29 cellular contexts compared by ENCODE assay signal in the genomic region with DNA sequence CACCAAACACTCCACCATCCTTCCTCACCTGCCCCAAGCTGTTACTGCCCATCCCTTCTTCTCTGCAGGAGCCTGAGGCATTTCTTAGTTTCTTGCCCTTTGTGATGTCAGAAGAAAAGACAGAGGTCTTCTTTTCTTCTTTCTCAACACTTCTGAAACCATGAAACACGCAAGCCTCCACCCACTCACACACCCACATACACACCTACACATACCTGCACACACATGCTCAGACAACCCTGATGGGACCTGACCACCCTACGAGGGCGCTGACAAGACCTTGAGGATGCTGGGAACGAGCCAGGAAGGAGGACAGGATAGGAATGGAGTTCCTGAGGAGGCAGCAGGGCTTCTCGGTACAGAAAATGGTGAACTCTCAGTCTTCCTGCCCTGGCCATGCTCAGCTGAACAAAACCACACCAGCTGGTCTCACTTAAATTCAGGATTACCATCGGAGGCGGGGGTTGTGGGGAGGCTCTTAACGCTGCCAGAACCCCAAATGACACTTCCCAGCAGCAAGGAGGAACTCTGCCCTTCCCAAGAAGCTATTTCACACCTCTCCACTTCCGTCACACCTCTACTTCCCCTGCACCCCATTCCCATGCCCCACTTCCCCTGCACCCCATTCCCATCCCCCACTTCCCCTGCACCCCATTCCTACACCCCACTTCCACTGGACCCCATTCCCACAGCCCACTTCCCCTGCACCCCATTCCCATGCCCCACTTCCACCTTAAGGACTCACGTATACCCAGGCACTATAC. TPM values are rescaled to one million over a fixed set of nuclear protein-coding genes. Genes with fewer than 3 reads are reported as not detected.
DNase-seq lines count a peak whose midpoint lies in the region; ATAC-seq and FAIRE-seq lines count a peak whose summit lies in the region.
"Had no signal": no experiment of that assay in that cellular context is flagged by ENCODE, and none has a peak within 500 bp of the region (broad histone marks: within the 10 kb centered on the region; RNA-seq: fewer than 3 reads in every experiment).

No MANE protein-coding gene starts in this region.

- peaks cover 2% of the 10 kb centered on the region for H3K36me3 Mint-ChIP-seq in activated naive CD4-positive, alpha-beta T cell treated with anti-CD3 and anti-CD28 coated beads, Interleukin-2, amount 50 U/mL, for 24 hours
- peaks cover 4 to 7% of the 10 kb centered on the region in 2 donors for H3K36me3 Mint-ChIP-seq in activated naive CD4-positive, alpha-beta T cell treated with anti-CD3 and anti-CD28 coated beads, Interleukin-2, amount 50 U/mL, for 72 hours
- no peaks in the 10 kb centered on the region for H3K36me3 Mint-ChIP-seq in dendritic cell treated with granulocyte-macrophage colony-stimulating factor and Interleukin-4, amounts not matched to agents 40 ng/mL and 50 ng/mL, for 4 days (ENCODE audit: low read depth)

- intact Hi-C loops in dendritic cell treated with granulocyte-macrophage colony-stimulating factor and Interleukin-4, amounts not matched to agents 40 ng/mL and 50 ng/mL, for 4 days (cut with micrococcal nuclease), result no loop called here

- no peak for DNase-seq in activated naive CD4-positive, alpha-beta T cell treated with anti-CD3 and anti-CD28 coated beads, Interleukin-2, amount 50 U/mL, for 72 hours (ENCODE audit: low spot score in 2 of 2)
- DNase-seq in GM18507 (ENCODE audit: extremely low spot score, insufficient read length, low read depth) (peak; percentile 26), amniotic stem cell (lab: John Stamatoyannopoulos, UW) (no peak), H4 (ENCODE audit: low spot score) (no peak), KBM-7 (no peak), SW480 (ENCODE audit: low spot score) (no peak)
- DNase-seq: activated CD4-positive, CD25-positive, alpha-beta regulatory T cell; activated CD8-positive, alpha-beta memory T cell treated with anti-CD3 and anti-CD28 coated beads, Interleukin-2, amount 50 U/mL, for 4 hours; caudate nucleus; DMS 273 treated with DMSO at 0.1 percent for 48 hours; effector memory CD4-positive, alpha-beta T cell; hypothalamus; IMR-90; left colon; mammary epithelial cell; NCI-H1092; NCI-H187; NCI-H2171 treated with DMSO at 0.1 percent for 48 hours; NCI-H510A; NK-92 treated with Interleukin-12 subunit alpha and Interleukin-12 subunit beta, amount 100 ng/mL, for 24 hours; PC-3; stimulated activated naive CD4-positive, alpha-beta T cell had no signal

- no peak overlapping the region for H3K4me3 Mint-ChIP-seq in activated naive CD4-positive, alpha-beta T cell treated with anti-CD3 and anti-CD28 coated beads, Interleukin-2, amount 50 U/mL, for 24 hours
- no peak overlapping the region for H3K4me3 Mint-ChIP-seq in dendritic cell treated with granulocyte-macrophage colony-stimulating factor and Interleukin-4, amounts not matched to agents 40 ng/mL and 50 ng/mL, for 4 days
- H3K4me3 Mint-ChIP-seq: activated naive CD8-positive, alpha-beta T cell; natural killer cell treated with Interleukin-12 subunit alpha and Interleukin-12 subunit beta and Interleukin-15 and Interleukin-18, amount 100 ng/mL, for 72 hours; T-helper 1 cell treated with Interleukin-12 subunit alpha and Interleukin-12 subunit beta and Interleukin-4 antibody, amounts not matched to agents 30 μg/mL and 1 μg/mL, for 36 hours had no signal

- H3K27ac Mint-ChIP-seq in activated naive CD4-positive, alpha-beta T cell treated with anti-CD3 and anti-CD28 coated beads, Interleukin-2, amount 50 U/mL, for 24 hours, result peak overlapping the region; percentile 68
- H3K27ac Mint-ChIP-seq in activated naive CD4-positive, alpha-beta T cell treated with anti-CD3 and anti-CD28 coated beads, Interleukin-2, amount 50 U/mL, for 72 hours, result no peak overlapping the region
- H3K27ac Mint-ChIP-seq in dendritic cell treated with granulocyte-macrophage colony-stimulating factor and Interleukin-4, amounts not matched to agents 40 ng/mL and 50 ng/mL, for 4 days, result peak overlapping the region; percentile 44
- H3K27ac Mint-ChIP-seq: activated naive CD8-positive, alpha-beta T cell; T-helper 1 cell treated with Interleukin-12 subunit alpha and Interleukin-12 subunit beta and Interleukin-4 antibody, amounts not matched to agents 30 μg/mL and 1 μg/mL, for 36 hours had no signal

- in situ Hi-C loops in KBM-7 (cut with MboI; ENCODE audit: low pct_unique_long_range_greater_than_20kb, low sequenced_read_pairs), result no loop called here

- ATAC-seq in activated naive CD4-positive, alpha-beta T cell treated with anti-CD3 and anti-CD28 coated beads, Interleukin-2, amount 50 U/mL, for 72 hours, result no peak
- ATAC-seq: A549, left colon, PC-3 had no signal

- FAIRE-seq in GM18507 (lab: Jason Lieb, UNC), result peak; percentile 64
- FAIRE-seq: A549 had no signal

- H3K27me3 Mint-ChIP-seq in activated naive CD4-positive, alpha-beta T cell treated with anti-CD3 and anti-CD28 coated beads, Interleukin-2, amount 50 U/mL, for 24 hours, result peaks cover 3% of the 10 kb centered on the region
- peaks cover 30% of the 10 kb centered on the region for H3K27me3 Mint-ChIP-seq in dendritic cell treated with granulocyte-macrophage colony-stimulating factor and Interleukin-4, amounts not matched to agents 40 ng/mL and 50 ng/mL, for 4 days

- peaks cover 4% of the 10 kb centered on the region for H3K4me1 Mint-ChIP-seq in activated naive CD4-positive, alpha-beta T cell treated with anti-CD3 and anti-CD28 coated beads, Interleukin-2, amount 50 U/mL, for 24 hours
- H3K4me1 Mint-ChIP-seq in dendritic cell treated with granulocyte-macrophage colony-stimulating factor and Interleukin-4, amounts not matched to agents 40 ng/mL and 50 ng/mL, for 4 days (ENCODE audit: low read depth), result peaks cover 13% of the 10 kb centered on the region

- peaks cover 7% of the 10 kb centered on the region for H3K9me3 Mint-ChIP-seq in activated naive CD4-positive, alpha-beta T cell treated with anti-CD3 and anti-CD28 coated beads, Interleukin-2, amount 50 U/mL, for 24 hours
- peaks cover 11 to 17% of the 10 kb centered on the region in 2 donors for H3K9me3 Mint-ChIP-seq in activated naive CD4-positive, alpha-beta T cell treated with anti-CD3 and anti-CD28 coated beads, Interleukin-2, amount 50 U/mL, for 72 hours
- peaks cover 19% of the 10 kb centered on the region for H3K9me3 Mint-ChIP-seq in dendritic cell treated with granulocyte-macrophage colony-stimulating factor and Interleukin-4, amounts not matched to agents 40 ng/mL and 50 ng/mL, for 4 days

RNA-seq across cellular contexts. Expression of a gene that starts 41.0 kb away (rescaled TPM):
- total RNA-seq in activated naive CD4-positive, alpha-beta T cell treated with anti-CD3 and anti-CD28 coated beads, Interleukin-2, amount 50 U/mL, for 72 hours, result 1 to 10 TPM in 1 of 2 donors, under 1 TPM in 1; 0.87 to 1.4 TPM
- total RNA-seq in H4 (2014; rRNA removed; shearing (Covaris generic)), result not detected in 2 replicates
- total RNA-seq: IMR-90, mammary epithelial cell, osteocyte, PC-3 had no signal

Comparison
In these comparisons a context has a peak if more than half of its experiments do, and no peak if none do; other contexts are left out.
1. H3K27ac Mint-ChIP-seq: peak in activated naive CD4-positive, alpha-beta T cell treated with anti-CD3 and anti-CD28 coated beads, Interleukin-2, amount 50 U/mL, for 24 hours (single experiment) and dendritic cell treated with granulocyte-macrophage colony-stimulating factor and Interleukin-4, amounts not matched to agents 40 ng/mL and 50 ng/mL, for 4 days (single experiment); none in activated naive CD4-positive, alpha-beta T cell treated with anti-CD3 and anti-CD28 coated beads, Interleukin-2, amount 50 U/mL, for 72 hours (0 of 2).